In genomic region chr7:139109983-139110411, GRCh38 we compare ENCODE assay signal across 8 cellular contexts. TPM values are rescaled to one million over a fixed set of nuclear protein-coding genes. Genes with fewer than 3 reads are reported as not detected.
A peak's percentile ranks its signal among the peaks of the same experiment; 100 is the strongest.
DNase-seq lines count a peak whose midpoint lies in the region; ATAC-seq, FAIRE-seq and TF ChIP-seq lines count a peak whose summit lies in the region.

No MANE protein-coding gene starts in this region.

- H3K79me2 ChIP-seq in keratinocyte (ENCODE audit: control insufficient read depth, insufficient read depth, low read length) = peaks cover 43% of the 10 kb centered on the region

- POLR2A ChIA-PET in activated CD8-positive, alpha-beta T cell treated with anti-CD3 and anti-CD28 coated beads for 36 hours (lab: Charles Lee) = interaction anchor here (0.5 to 3.4 kb wide), 9 partner anchors 8 to 25 kb away, joined by 3 to 17 read pairs (median 4); no protein-coding TSS in a partner anchor

- no peaks in the 10 kb centered on the region for H3K27me3 Mint-ChIP-seq in activated T-cell treated with anti-CD3 and anti-CD28 coated beads, Interleukin-2, amount 50 U/mL, for 24 hours
- H3K27me3 Mint-ChIP-seq in activated CD8-positive, alpha-beta T cell treated with anti-CD3 and anti-CD28 coated beads for 36 hours = no peaks in the 10 kb centered on the region

- H4K20me1 ChIP-seq in keratinocyte (ENCODE audit: control insufficient read depth, extremely low read depth, insufficient read depth, low read length) = no peaks in the 10 kb centered on the region

- H3K4me1 ChIP-seq in keratinocyte (ENCODE audit: control insufficient read depth, extremely low read depth, insufficient read depth, low read length) (peaks cover 15% of the 10 kb centered on the region), thymus (ENCODE audit: control insufficient read depth, insufficient read depth, low read length) (peaks cover 4% of the 10 kb centered on the region)

- H3K9me3 ChIP-seq in keratinocyte (ENCODE audit: control insufficient read depth, low read depth, low read length) (no peaks in the 10 kb centered on the region), thymus (ENCODE audit: control insufficient read depth) (no peaks in the 10 kb centered on the region)

- TF ChIP-seq CTCF in activated CD8-positive, alpha-beta T cell treated with anti-CD3 and anti-CD28 coated beads for 36 hours (IDR thresholded peaks at IDR 0.05) = no peak
- no peak for TF ChIP-seq CTCF in keratinocyte (optimal IDR thresholded peaks at IDR 0.05 in 1 of 3, IDR thresholded peaks at IDR 0.05 in 1 of 3, conservative IDR thresholded peaks at IDR 0.05 in 1 of 3; ENCODE audit: extremely low read depth in 1 of 3, insufficient read depth in 2 of 3, low read length in 3 of 3)

- peak; percentile 14 for ATAC-seq in activated CD8-positive, alpha-beta T cell treated with anti-CD3 and anti-CD28 coated beads for 36 hours
- no peak for ATAC-seq in GM21528 (IDR thresholded peaks at IDR 0.05; ENCODE audit: low FRiP score, unreplicated experiment)

- 10% methylated on average over 16 of the region's 16 CpGs for WGBS in thymus

- H3K9me1 ChIP-seq in keratinocyte (ENCODE audit: control insufficient read depth, extremely low read depth, insufficient read depth, low read length) = no peaks in the 10 kb centered on the region

- H3K9ac ChIP-seq in keratinocyte (ENCODE audit: control insufficient read depth, extremely low read depth, insufficient read depth, low read length) = peak overlapping the region; percentile 83

- CTCF ChIA-PET in activated CD8-positive, alpha-beta T cell treated with anti-CD3 and anti-CD28 coated beads for 36 hours (lab: Charles Lee) = interaction anchor here (1.2 kb wide), 1 partner anchor 9 kb away, joined by 4 read pairs; no protein-coding TSS in a partner anchor

- no peak for DNase-seq in activated T-cell treated with anti-CD3 and anti-CD28 coated beads, Interleukin-2, amount 50 U/mL, for 24 hours
- no peak for DNase-seq in activated T-cell treated with anti-CD3 and anti-CD28 coated beads, Interleukin-2, amount 50 U/mL, for 48 hours
- no peak for DNase-seq in activated CD8-positive, alpha-beta T cell treated with anti-CD3 and anti-CD28 coated beads for 36 hours
- DNase-seq in keratinocyte (ENCODE audit: low read depth, low spot score) (no peak), superior temporal gyrus (ENCODE audit: extremely low spot score) (no peak), EL (no peak)

- H3K9me3 Mint-ChIP-seq in activated T-cell treated with anti-CD3 and anti-CD28 coated beads, Interleukin-2, amount 50 U/mL, for 24 hours = peaks cover 4% of the 10 kb centered on the region
- H3K9me3 Mint-ChIP-seq in activated CD8-positive, alpha-beta T cell treated with anti-CD3 and anti-CD28 coated beads for 36 hours = no peaks in the 10 kb centered on the region

- peaks cover 42% of the 10 kb centered on the region for H3K36me3 Mint-ChIP-seq in activated T-cell treated with anti-CD3 and anti-CD28 coated beads, Interleukin-2, amount 50 U/mL, for 24 hours (ENCODE audit: low read depth)
- peaks cover 38% of the 10 kb centered on the region for H3K36me3 Mint-ChIP-seq in activated CD8-positive, alpha-beta T cell treated with anti-CD3 and anti-CD28 coated beads for 36 hours (ENCODE audit: low read depth)

- dilution Hi-C loops in keratinocyte (cut with MboI; ENCODE audit: extremely low pct_ligation_motif_present, low sequenced_read_pairs) = no loop called here

- peak overlapping the region; percentile 97 for H3K27ac Mint-ChIP-seq in activated T-cell treated with anti-CD3 and anti-CD28 coated beads, Interleukin-2, amount 50 U/mL, for 24 hours
- H3K27ac Mint-ChIP-seq in activated CD8-positive, alpha-beta T cell treated with anti-CD3 and anti-CD28 coated beads for 36 hours = peak overlapping the region; percentile 96

- peak overlapping the region; percentile 94 for H3K4me2 ChIP-seq in keratinocyte (ENCODE audit: control insufficient read depth, extremely low read depth, insufficient read depth, low read depth, low read length)

- peaks cover 36% of the 10 kb centered on the region for H3K4me1 Mint-ChIP-seq in activated T-cell treated with anti-CD3 and anti-CD28 coated beads, Interleukin-2, amount 50 U/mL, for 24 hours (ENCODE audit: low read depth)
- H3K4me1 Mint-ChIP-seq in activated CD8-positive, alpha-beta T cell treated with anti-CD3 and anti-CD28 coated beads for 36 hours (ENCODE audit: low read depth) = peaks cover 34% of the 10 kb centered on the region

- H3K4me3 ChIP-seq in keratinocyte (ENCODE audit: control insufficient read depth in 2 of 3, extremely low read depth in 1 of 3, insufficient read depth in 2 of 3, low read depth in 1 of 3, low read length in 3 of 3) = peak overlapping the region; percentile 90 to 96 (median 92)
- H3K4me3 ChIP-seq in thymus (ENCODE audit: low read length) = peak overlapping the region; percentile 69

- H2AFZ ChIP-seq in keratinocyte (ENCODE audit: control insufficient read depth, low read length) = peak overlapping the region; percentile 88

- H3K36me3 ChIP-seq in keratinocyte (ENCODE audit: control insufficient read depth in 2 of 2, extremely low read depth in 1 of 2, insufficient read depth in 2 of 2, low read length in 2 of 2) (no peaks in the 10 kb centered on the region), thymus (ENCODE audit: control insufficient read depth, insufficient read depth) (peaks cover 4% of the 10 kb centered on the region)

- H3K27me3 ChIP-seq in keratinocyte (ENCODE audit: control insufficient read depth, extremely low read depth, insufficient read depth, low read length) (no peaks in the 10 kb centered on the region), thymus (ENCODE audit: control insufficient read depth, insufficient read depth) (no peaks in the 10 kb centered on the region)

- H3K27ac ChIP-seq in keratinocyte (ENCODE audit: control insufficient read depth, insufficient read depth, low read length) (peak overlapping the region; percentile 75), thymus (ENCODE audit: low read depth) (peak overlapping the region; percentile 98)

- peak overlapping the region; percentile 98 for H3K4me3 Mint-ChIP-seq in activated T-cell treated with anti-CD3 and anti-CD28 coated beads, Interleukin-2, amount 50 U/mL, for 24 hours
- peak overlapping the region; percentile 85 for H3K4me3 Mint-ChIP-seq in activated CD8-positive, alpha-beta T cell treated with anti-CD3 and anti-CD28 coated beads for 36 hours

- peak; percentile 51 for FAIRE-seq in keratinocyte (lab: Jason Lieb, UNC)

- intact Hi-C loops in activated CD8-positive, alpha-beta T cell treated with anti-CD3 and anti-CD28 coated beads for 36 hours (cut with micrococcal nuclease) = loop anchor here (5.0 kb wide), 2 partner anchors 232 to 247 kb away; partner anchors contain the start of genes FMC1 and LUC7L2

RNA-seq across cellular contexts. Expression of gene ZC3HAV1, which starts 0.5 kb away (rescaled TPM):
- total RNA-seq in activated CD8-positive, alpha-beta T cell treated with anti-CD3 and anti-CD28 coated beads for 36 hours = 100 to 1,000 TPM; 125 to 128 TPM
- polyA plus RNA-seq in keratinocyte (21.4 to 46.1 TPM (median 31.7 TPM) in 3 replicates), thymus (26.5 TPM)
- polyA plus RNA-seq in keratinocyte (2011; ENCODE audit: low read depth) = 8.2 TPM
- 18.8 and 29.8 TPM in 2 replicates for polyA plus RNA-seq in keratinocyte (2011; cell fraction: cytosol; rRNA removed)
- polyA plus RNA-seq in keratinocyte (2011; cell fraction: nucleus; rRNA removed) = 38.7 and 43.4 TPM in 2 replicates
- 9.0 and 33.4 TPM in 2 replicates for polyA plus RNA-seq in keratinocyte (2012; ENCODE audit: low replicate concordance)
- 43.9 to 50.8 TPM (median 50.1 TPM) in 3 replicates for polyA minus RNA-seq in keratinocyte
- 30.9 TPM for polyA minus RNA-seq in keratinocyte (2011; cell fraction: cytosol; rRNA and poly(A)+ RNA removed)
- 44.0 and 65.2 TPM in 2 replicates for polyA minus RNA-seq in keratinocyte (2011; cell fraction: nucleus; rRNA and poly(A)+ RNA removed)
